ENCODE assay signal across 36 cellular contexts in the genomic region with DNA sequence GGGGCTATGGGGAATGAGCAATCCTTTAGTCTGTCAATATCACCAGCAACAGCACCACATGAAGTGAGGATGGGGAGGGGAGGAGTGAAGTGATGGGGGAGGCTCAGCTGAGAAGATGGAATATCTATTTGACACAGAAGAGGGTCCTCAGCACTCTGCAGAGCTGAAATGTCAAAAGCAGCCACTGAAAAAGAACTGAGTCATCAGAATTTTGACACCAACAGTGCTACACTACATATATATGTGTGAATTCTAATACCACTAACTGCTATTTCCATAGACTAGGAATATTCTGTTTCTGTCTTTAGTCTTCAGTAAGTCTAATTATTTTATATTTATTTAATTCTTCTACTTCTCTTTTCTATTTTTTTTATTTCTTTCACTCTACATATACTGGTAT.
"Had no signal": no experiment of that assay in that cellular context is flagged by ENCODE, and none has a peak within 500 bp of the region (broad histone marks: within the 10 kb centered on the region; RNA-seq: fewer than 3 reads in every experiment).

No MANE protein-coding gene starts in this region.

- H3K27ac ChIP-seq: ascending aorta, cardiac muscle cell, VCaP had no signal

- H3K27me3 Mint-ChIP-seq: activated B cell treated with CpG ODN at 0.5 μM for 24 hours; activated CD4-positive, alpha-beta memory T cell treated with anti-CD3 and anti-CD28 coated beads for 36 hours; activated CD4-positive, alpha-beta T cell treated with anti-CD3 and anti-CD28 coated beads, Interleukin-2, amount 10 ng/mL, durations not matched to agents 24 days and 14 days; activated CD8-positive, alpha-beta memory T cell treated with anti-CD3 and anti-CD28 coated beads, Interleukin-2, amount 10 ng/mL, durations not matched to agents 7 days and 5 days; activated CD8-positive, alpha-beta T cell treated with anti-CD3 and anti-CD28 coated beads for 36 hours; activated naive CD4-positive, alpha-beta T cell treated with anti-CD3 and anti-CD28 coated beads, Interleukin-2, amount 10 ng/mL, durations not matched to agents 7 days and 5 days; activated naive CD4-positive, alpha-beta T cell treated with anti-CD3 and anti-CD28 coated beads, Interleukin-2, amount 50 U/mL, for 24 hours; activated naive CD8-positive, alpha-beta T cell; activated naive CD8-positive, alpha-beta T cell treated with anti-CD3 and anti-CD28 coated beads, Interleukin-2, amount 10 ng/mL, durations not matched to agents 7 days and 5 days; activated naive CD8-positive, alpha-beta T cell treated with anti-CD3 and anti-CD28 coated beads, Interleukin-2, amount 50 U/mL, for 24 hours; activated T-cell treated with anti-CD3 and anti-CD28 coated beads, Interleukin-2, amount 50 U/mL, for 24 hours; central memory CD8-positive, alpha-beta T cell had no signal

- H3K27ac Mint-ChIP-seq: activated B cell treated with CpG ODN at 0.5 μM for 24 hours; activated CD4-positive, alpha-beta memory T cell treated with anti-CD3 and anti-CD28 coated beads for 36 hours; activated CD4-positive, alpha-beta T cell treated with anti-CD3 and anti-CD28 coated beads, Interleukin-2, amount 10 ng/mL, durations not matched to agents 24 days and 14 days; activated CD8-positive, alpha-beta memory T cell treated with anti-CD3 and anti-CD28 coated beads, Interleukin-2, amount 10 ng/mL, durations not matched to agents 7 days and 5 days; activated CD8-positive, alpha-beta T cell treated with anti-CD3 and anti-CD28 coated beads for 36 hours; activated naive CD4-positive, alpha-beta T cell treated with anti-CD3 and anti-CD28 coated beads, Interleukin-2, amount 10 ng/mL, durations not matched to agents 7 days and 5 days; activated naive CD4-positive, alpha-beta T cell treated with anti-CD3 and anti-CD28 coated beads, Interleukin-2, amount 50 U/mL, for 24 hours; activated naive CD8-positive, alpha-beta T cell; activated naive CD8-positive, alpha-beta T cell treated with anti-CD3 and anti-CD28 coated beads, Interleukin-2, amount 10 ng/mL, durations not matched to agents 7 days and 5 days; activated naive CD8-positive, alpha-beta T cell treated with anti-CD3 and anti-CD28 coated beads, Interleukin-2, amount 50 U/mL, for 24 hours; activated T-cell treated with anti-CD3 and anti-CD28 coated beads, Interleukin-2, amount 50 U/mL, for 24 hours; activated T-helper 2 cell treated with anti-CD3 and anti-CD28 coated beads, Interferon-gamma antibody, Interleukin-2, Interleukin-4, amounts not matched to agents 10 μg/mL and 5 μg/mL and 100 μg/mL, durations not matched to agents 14 hours and 24 hours and 36 hours; T-helper 1 cell treated with Interleukin-12 subunit alpha and Interleukin-12 subunit beta and Interleukin-4 antibody, amounts not matched to agents 30 μg/mL and 1 μg/mL, for 36 hours; T-helper 2 cell treated with Interferon-gamma antibody and Interleukin-4, amounts not matched to agents 5 μg/mL and 100 μg/mL, for 36 hours had no signal

- FAIRE-seq: bronchial epithelial cell had no signal

- H3K36me3 ChIP-seq: ascending aorta, cardiac muscle cell had no signal

- H3K4me1 Mint-ChIP-seq: activated B cell treated with CpG ODN at 0.5 μM for 24 hours; activated CD4-positive, alpha-beta T cell treated with anti-CD3 and anti-CD28 coated beads, Interleukin-2, amount 10 ng/mL, durations not matched to agents 24 days and 14 days; activated CD8-positive, alpha-beta memory T cell treated with anti-CD3 and anti-CD28 coated beads, Interleukin-2, amount 10 ng/mL, durations not matched to agents 7 days and 5 days; activated naive CD4-positive, alpha-beta T cell treated with anti-CD3 and anti-CD28 coated beads, Interleukin-2, amount 10 ng/mL, durations not matched to agents 7 days and 5 days; activated naive CD4-positive, alpha-beta T cell treated with anti-CD3 and anti-CD28 coated beads, Interleukin-2, amount 50 U/mL, for 24 hours; activated naive CD8-positive, alpha-beta T cell treated with anti-CD3 and anti-CD28 coated beads, Interleukin-2, amount 10 ng/mL, durations not matched to agents 7 days and 5 days; activated naive CD8-positive, alpha-beta T cell treated with anti-CD3 and anti-CD28 coated beads, Interleukin-2, amount 50 U/mL, for 24 hours; brain; central memory CD8-positive, alpha-beta T cell had no signal

- H3K4me3 Mint-ChIP-seq: activated B cell treated with CpG ODN at 0.5 μM for 24 hours; activated CD4-positive, alpha-beta memory T cell treated with anti-CD3 and anti-CD28 coated beads for 36 hours; activated CD4-positive, alpha-beta T cell treated with anti-CD3 and anti-CD28 coated beads, Interleukin-2, amount 10 ng/mL, durations not matched to agents 24 days and 14 days; activated CD8-positive, alpha-beta memory T cell treated with anti-CD3 and anti-CD28 coated beads, Interleukin-2, amount 10 ng/mL, durations not matched to agents 7 days and 5 days; activated CD8-positive, alpha-beta T cell treated with anti-CD3 and anti-CD28 coated beads for 36 hours; activated naive CD4-positive, alpha-beta T cell treated with anti-CD3 and anti-CD28 coated beads, Interleukin-2, amount 10 ng/mL, durations not matched to agents 7 days and 5 days; activated naive CD4-positive, alpha-beta T cell treated with anti-CD3 and anti-CD28 coated beads, Interleukin-2, amount 50 U/mL, for 24 hours; activated naive CD8-positive, alpha-beta T cell; activated naive CD8-positive, alpha-beta T cell treated with anti-CD3 and anti-CD28 coated beads, Interleukin-2, amount 10 ng/mL, durations not matched to agents 7 days and 5 days; activated naive CD8-positive, alpha-beta T cell treated with anti-CD3 and anti-CD28 coated beads, Interleukin-2, amount 50 U/mL, for 24 hours; activated T-cell treated with anti-CD3 and anti-CD28 coated beads, Interleukin-2, amount 50 U/mL, for 24 hours; brain; central memory CD8-positive, alpha-beta T cell; T-helper 1 cell treated with Interleukin-12 subunit alpha and Interleukin-12 subunit beta and Interleukin-4 antibody, amounts not matched to agents 30 μg/mL and 1 μg/mL, for 36 hours; T-helper 2 cell treated with Interferon-gamma antibody and Interleukin-4, amounts not matched to agents 5 μg/mL and 100 μg/mL, for 36 hours had no signal

- H3K4me3 ChIP-seq: ascending aorta, cardiac muscle cell had no signal

- H3K27me3 ChIP-seq: ascending aorta, cardiac muscle cell had no signal

- H3K36me3 Mint-ChIP-seq: activated CD4-positive, alpha-beta memory T cell treated with anti-CD3 and anti-CD28 coated beads for 36 hours; activated CD8-positive, alpha-beta memory T cell treated with anti-CD3 and anti-CD28 coated beads, Interleukin-2, amount 10 ng/mL, durations not matched to agents 7 days and 5 days; activated naive CD4-positive, alpha-beta T cell treated with anti-CD3 and anti-CD28 coated beads, Interleukin-2, amount 10 ng/mL, durations not matched to agents 7 days and 5 days; activated naive CD4-positive, alpha-beta T cell treated with anti-CD3 and anti-CD28 coated beads, Interleukin-2, amount 50 U/mL, for 24 hours; activated naive CD8-positive, alpha-beta T cell; activated naive CD8-positive, alpha-beta T cell treated with anti-CD3 and anti-CD28 coated beads, Interleukin-2, amount 10 ng/mL, durations not matched to agents 7 days and 5 days; brain had no signal

- H3K9me3 Mint-ChIP-seq: activated B cell treated with CpG ODN at 0.5 μM for 24 hours; activated CD4-positive, alpha-beta T cell treated with anti-CD3 and anti-CD28 coated beads, Interleukin-2, amount 10 ng/mL, durations not matched to agents 24 days and 14 days; activated CD8-positive, alpha-beta T cell treated with anti-CD3 and anti-CD28 coated beads for 36 hours; central memory CD8-positive, alpha-beta T cell; T-helper 1 cell treated with Interleukin-12 subunit alpha and Interleukin-12 subunit beta and Interleukin-4 antibody, amounts not matched to agents 30 μg/mL and 1 μg/mL, for 36 hours had no signal

- ATAC-seq: activated CD8-positive, alpha-beta memory T cell treated with anti-CD3 and anti-CD28 coated beads, Interleukin-2, amount 10 ng/mL, durations not matched to agents 7 days and 5 days; activated CD8-positive, alpha-beta T cell treated with anti-CD3 and anti-CD28 coated beads for 36 hours; activated naive CD8-positive, alpha-beta T cell treated with anti-CD3 and anti-CD28 coated beads, Interleukin-2, amount 50 U/mL, for 24 hours had no signal

- DNase-seq: activated B cell treated with CpG ODN at 0.5 μM for 24 hours; activated CD4-positive, alpha-beta memory T cell treated with anti-CD3 and anti-CD28 coated beads for 36 hours; activated CD4-positive, alpha-beta T cell treated with anti-CD3 and anti-CD28 coated beads for 4 hours; activated CD4-positive, alpha-beta T cell treated with anti-CD3 and anti-CD28 coated beads, Interleukin-2, amount 10 ng/mL, durations not matched to agents 24 days and 14 days; activated CD4-positive, alpha-beta T cell treated with anti-CD3 and anti-CD28 coated beads, Interleukin-2, amount 50 U/mL, for 1 hour; activated CD4-positive, alpha-beta T cell treated with anti-CD3 and anti-CD28 coated beads, Interleukin-2, amount 50 U/mL, for 4 hours; activated CD4-positive, CD25-positive, alpha-beta regulatory T cell treated with anti-CD3 and anti-CD28 coated beads, Interleukin-2, amount 50 U/mL, for 72 hours; activated CD8-positive, alpha-beta memory T cell treated with anti-CD3 and anti-CD28 coated beads for 24 hours; activated CD8-positive, alpha-beta memory T cell treated with anti-CD3 and anti-CD28 coated beads, Interleukin-2, amount 10 ng/mL, durations not matched to agents 7 days and 5 days; activated CD8-positive, alpha-beta memory T cell treated with anti-CD3 and anti-CD28 coated beads, Interleukin-2, amount 50 U/mL, for 48 hours; activated CD8-positive, alpha-beta T cell treated with anti-CD3 and anti-CD28 coated beads for 36 hours; activated effector memory CD4-positive, alpha-beta T cell treated with anti-CD3 and anti-CD28 coated beads, Interleukin-2, amount 50 U/mL, for 16 hours; activated naive CD4-positive, alpha-beta T cell treated with anti-CD3 and anti-CD28 coated beads, Interleukin-2, amount 10 ng/mL, durations not matched to agents 7 days and 5 days; activated naive CD4-positive, alpha-beta T cell treated with Interleukin-2 at 50 U/mL for 16 hours; activated naive CD8-positive, alpha-beta T cell treated with anti-CD3 and anti-CD28 coated beads, Interleukin-2, amount 10 ng/mL, durations not matched to agents 7 days and 5 days; activated naive CD8-positive, alpha-beta T cell treated with anti-CD3 and anti-CD28 coated beads, Interleukin-2, amount 50 U/mL, for 24 hours; activated T-cell treated with anti-CD3 and anti-CD28 coated beads, Interleukin-2, amount 50 U/mL, for 24 hours; activated T-cell treated with anti-CD3 and anti-CD28 coated beads, Interleukin-2, amount 50 U/mL, for 48 hours; amygdala; anterior cingulate cortex; caudate nucleus; cerebellar nuclear complex; T-helper 1 cell; T-helper 2 cell; T-helper 9 cell had no signal

- H3K9me3 ChIP-seq: ascending aorta had no signal

- H3K4me1 ChIP-seq: ascending aorta had no signal
